Comparison of ENCODE assay signal across 26 cellular contexts in the genomic region with DNA sequence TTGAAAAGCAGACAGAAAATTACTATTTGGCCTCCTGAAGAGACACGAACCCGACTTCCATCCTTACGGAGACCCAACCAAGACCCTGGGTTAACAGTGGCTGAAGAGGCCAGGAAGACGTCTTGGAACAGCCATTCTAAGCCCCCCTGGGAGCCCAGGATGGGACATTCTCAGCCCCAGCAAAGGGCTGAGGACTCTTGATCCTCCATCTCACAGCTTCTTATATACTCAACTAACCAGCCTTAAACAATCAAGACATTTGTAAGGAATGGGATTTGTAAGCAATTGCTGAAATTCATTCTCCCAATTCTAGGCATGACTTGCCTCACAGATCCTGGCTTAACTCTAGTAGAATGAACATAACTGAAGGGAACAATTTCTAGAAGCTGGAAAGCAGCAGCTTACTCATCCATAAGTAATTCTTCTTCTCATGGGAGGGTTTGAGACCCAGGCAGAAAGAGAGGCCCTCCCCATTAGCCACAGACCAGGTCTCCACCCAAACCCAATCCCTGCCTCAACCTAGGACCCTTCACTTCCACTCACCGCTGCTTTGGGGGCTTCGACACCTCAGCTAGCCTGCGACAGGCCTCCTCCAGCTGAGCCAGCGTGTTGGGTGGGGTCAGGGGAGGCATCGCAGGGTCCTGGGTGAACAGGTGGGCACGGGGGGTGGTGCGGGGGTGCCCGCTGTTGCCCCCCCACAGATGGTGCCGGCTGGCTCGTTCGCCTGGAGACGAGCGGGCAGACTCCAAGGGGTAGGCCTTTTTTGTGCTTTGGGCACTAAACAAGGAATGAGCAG. TPM values are rescaled to one million over a fixed set of nuclear protein-coding genes. Genes with fewer than 3 reads are reported as not detected.
DNase-seq lines count a peak whose midpoint lies in the region; ATAC-seq and TF ChIP-seq lines count a peak whose summit lies in the region.
"Had no signal": no experiment of that assay in that cellular context is flagged by ENCODE, and none has a peak within 500 bp of the region (broad histone marks: within the 10 kb centered on the region; RNA-seq: fewer than 3 reads in every experiment).

No MANE protein-coding gene starts in this region.

- CTCF ChIA-PET in CD4-positive, alpha-beta T cell (lab: Charles Lee): no interaction called here
- CTCF ChIA-PET in T-cell (lab: Charles Lee): interaction anchor here in 1 of 2 donors (0.5 kb wide), 1 partner anchor 25 kb away, joined by 5 read pairs; the partner anchor contains the start of gene AXIN2

- H3K4me3 ChIP-seq in foreskin fibroblast (ENCODE audit: low read depth in 1 of 2, low read length in 2 of 2): no peak overlapping the region
- H3K4me3 ChIP-seq: GM23338, smooth muscle cell, suprapubic skin had no signal

- H3K9me3 Mint-ChIP-seq in CD4-positive, alpha-beta T cell: no peaks in the 10 kb centered on the region
- no peaks in the 10 kb centered on the region for H3K9me3 Mint-ChIP-seq in T-cell
- no peaks in the 10 kb centered on the region for H3K9me3 Mint-ChIP-seq in progenitor cell of endocrine pancreas (ENCODE audit: low read depth)
- H3K9me3 Mint-ChIP-seq: CD8-positive, alpha-beta T cell; GM23338; stimulated activated naive B cell treated with anti-CD40 and anti-IgM and Interleukin-4, amounts not matched to agents 10 μg/mL and 1 μg/mL and 100 μg/mL, for 72 hours; T-helper 1 cell treated with Interleukin-12 subunit alpha and Interleukin-12 subunit beta and Interleukin-4 antibody, amounts not matched to agents 30 μg/mL and 1 μg/mL, for 36 hours had no signal

- intact Hi-C loops in CD4-positive, alpha-beta T cell (cut with DNase I, micrococcal nuclease): no loop called here
- intact Hi-C loops in left cardiac atrium (cut with DNase I): no loop called here

- POLR2A ChIA-PET in CD4-positive, alpha-beta T cell (lab: Charles Lee): no interaction called here
- POLR2A ChIA-PET in T-cell (lab: Charles Lee): no interaction called here

- no peaks in the 10 kb centered on the region for H3K27me3 ChIP-seq in CD4-positive, alpha-beta T cell (ENCODE audit: control insufficient read depth, insufficient read depth, low read length)
- H3K27me3 ChIP-seq: suprapubic skin had no signal

- DNase-seq in CD4-positive, alpha-beta T cell: no peak
- no peak for DNase-seq in T-cell
- DNase-seq in foreskin fibroblast: peak; percentile 33 to 58
- DNase-seq in progenitor cell of endocrine pancreas (ENCODE audit: low spot score, unreplicated experiment): no peak
- no peak for DNase-seq in SIG-M5 (lab: John Stamatoyannopoulos, UW)
- DNase-seq in left cardiac atrium: no peak
- DNase-seq: activated CD4-positive, alpha-beta T cell treated with anti-CD3 and anti-CD28 coated beads for 1 hour; activated CD8-positive, alpha-beta T cell treated with anti-CD3 and anti-CD28 coated beads, Interleukin-2, amount 10 ng/mL, durations not matched to agents 7 days and 5 days; activated naive CD4-positive, alpha-beta T cell treated with Interleukin-2 at 50 U/mL for 16 hours; activated T-cell treated with anti-CD3 and anti-CD28 coated beads, Interleukin-2, amount 50 U/mL, for 1 hour; CD8-positive, alpha-beta T cell; DMS53; effector CD8-positive, alpha-beta T cell; Kasumi-1; kidney; NCI-H1694 treated with DMSO at 0.1 percent for 48 hours; nucleus accumbens; RPMI8226; stimulated activated CD4-positive, alpha-beta T cell treated with anti-CD3 and anti-CD28 coated beads, Interleukin-4, amount 100 ng/mL, for 1 hour; stimulated activated naive B cell treated with anti-CD40 and anti-IgM and Interleukin-4, amounts not matched to agents 10 μg/mL and 1 μg/mL and 100 μg/mL, for 72 hours had no signal

- no peak for ATAC-seq in CD4-positive, alpha-beta T cell (ENCODE audit: poor library complexity)
- ATAC-seq in T-cell (replicated peaks in 1 of 4): no peak
- no peak for ATAC-seq in HG02610 (IDR thresholded peaks at IDR 0.05; ENCODE audit: unreplicated experiment)
- no peak for ATAC-seq in HG03039 (IDR thresholded peaks at IDR 0.05; ENCODE audit: unreplicated experiment)
- no peak for ATAC-seq in left cardiac atrium
- ATAC-seq: activated CD8-positive, alpha-beta T cell treated with anti-CD3 and anti-CD28 coated beads, Interleukin-2, amount 10 ng/mL, durations not matched to agents 7 days and 5 days; CD8-positive, alpha-beta T cell; GM23338; stimulated activated naive B cell treated with anti-CD40 and anti-IgM and Interleukin-4, amounts not matched to agents 10 μg/mL and 1 μg/mL and 100 μg/mL, for 72 hours had no signal

- H3K27me3 Mint-ChIP-seq in CD4-positive, alpha-beta T cell: no peaks in the 10 kb centered on the region
- H3K27me3 Mint-ChIP-seq in T-cell: no peaks in the 10 kb centered on the region
- no peaks in the 10 kb centered on the region for H3K27me3 Mint-ChIP-seq in progenitor cell of endocrine pancreas
- H3K27me3 Mint-ChIP-seq: stimulated activated naive B cell treated with anti-CD40 and anti-IgM and Interleukin-4, amounts not matched to agents 10 μg/mL and 1 μg/mL and 100 μg/mL, for 72 hours had no signal

- H3K36me3 Mint-ChIP-seq in CD4-positive, alpha-beta T cell (ENCODE audit: low read depth): peaks cover 97% of the 10 kb centered on the region
- H3K36me3 Mint-ChIP-seq in T-cell: peaks cover 38% of the 10 kb centered on the region
- peaks cover 11% of the 10 kb centered on the region for H3K36me3 Mint-ChIP-seq in progenitor cell of endocrine pancreas (ENCODE audit: insufficient read depth)

- no peak for TF ChIP-seq CTCF in CD4-positive, alpha-beta T cell (IDR thresholded peaks at IDR 0.05)
- no peak for TF ChIP-seq CTCF in foreskin fibroblast (IDR thresholded peaks at IDR 0.05; ENCODE audit: low read depth, low read length)
- no peak for TF ChIP-seq CTCF in progenitor cell of endocrine pancreas (IDR thresholded peaks at IDR 0.05; ENCODE audit: unreplicated experiment)

- H3K27ac ChIP-seq in CD4-positive, alpha-beta T cell (ENCODE audit: low read depth, low read length): no peak overlapping the region
- H3K27ac ChIP-seq: suprapubic skin had no signal

- H3K4me3 Mint-ChIP-seq in CD4-positive, alpha-beta T cell: no peak overlapping the region
- no peak overlapping the region for H3K4me3 Mint-ChIP-seq in T-cell
- H3K4me3 Mint-ChIP-seq in progenitor cell of endocrine pancreas (ENCODE audit: low read depth): no peak overlapping the region
- H3K4me3 Mint-ChIP-seq: activated CD8-positive, alpha-beta T cell treated with anti-CD3 and anti-CD28 coated beads, Interleukin-2, amount 10 ng/mL, durations not matched to agents 7 days and 5 days; CD8-positive, alpha-beta T cell; GM23338; stimulated activated naive B cell treated with anti-CD40 and anti-IgM and Interleukin-4, amounts not matched to agents 10 μg/mL and 1 μg/mL and 100 μg/mL, for 72 hours; T-helper 1 cell treated with Interleukin-12 subunit alpha and Interleukin-12 subunit beta and Interleukin-4 antibody, amounts not matched to agents 30 μg/mL and 1 μg/mL, for 36 hours had no signal

- H3K4me1 Mint-ChIP-seq in CD4-positive, alpha-beta T cell (ENCODE audit: low read depth): peaks cover 56% of the 10 kb centered on the region
- H3K4me1 Mint-ChIP-seq in T-cell: peaks cover 25 to 40% (median 31%) of the 10 kb centered on the region in 3 donors
- peaks cover 18% of the 10 kb centered on the region for H3K4me1 Mint-ChIP-seq in progenitor cell of endocrine pancreas (ENCODE audit: low read depth)
- H3K4me1 Mint-ChIP-seq: stimulated activated naive B cell treated with anti-CD40 and anti-IgM and Interleukin-4, amounts not matched to agents 10 μg/mL and 1 μg/mL and 100 μg/mL, for 72 hours had no signal

- H3K9me3 ChIP-seq in CD4-positive, alpha-beta T cell (ENCODE audit: control insufficient read depth, low read length): no peaks in the 10 kb centered on the region
- H3K9me3 ChIP-seq: suprapubic skin had no signal

- H3K27ac Mint-ChIP-seq in CD4-positive, alpha-beta T cell: peak overlapping the region; percentile 46
- H3K27ac Mint-ChIP-seq in T-cell (peak overlapping the region; percentile 36 to 59), progenitor cell of endocrine pancreas (peak overlapping the region; percentile 15)
- H3K27ac Mint-ChIP-seq: activated CD8-positive, alpha-beta T cell treated with anti-CD3 and anti-CD28 coated beads, Interleukin-2, amount 10 ng/mL, durations not matched to agents 7 days and 5 days; CD8-positive, alpha-beta T cell; GM23338; stimulated activated naive B cell treated with anti-CD40 and anti-IgM and Interleukin-4, amounts not matched to agents 10 μg/mL and 1 μg/mL and 100 μg/mL, for 72 hours; T-helper 1 cell treated with Interleukin-12 subunit alpha and Interleukin-12 subunit beta and Interleukin-4 antibody, amounts not matched to agents 30 μg/mL and 1 μg/mL, for 36 hours had no signal

RNA-seq across cellular contexts. Expression of gene AXIN2, which starts 25.5 kb away (rescaled TPM):
- total RNA-seq in CD4-positive, alpha-beta T cell: 10 to 100 TPM; 47.9 to 49.8 TPM
- total RNA-seq in T-cell (10 to 100 TPM; 35.8 to 44.9 (median 40.2) TPM), progenitor cell of endocrine pancreas (10.2 and 10.7 TPM in 2 replicates), left cardiac atrium (10 to 100 TPM; 16.4 to 28.5 TPM)

Comparison
In these comparisons a context has a peak if more than half of its experiments do, and no peak if none do; other contexts are left out.
1. DNase-seq: peak in foreskin fibroblast (2 of 2); none in CD4-positive, alpha-beta T cell (0 of 10), T-cell (0 of 34), progenitor cell of endocrine pancreas (single experiment), SIG-M5 (single experiment) and left cardiac atrium (single experiment).
2. Peak in every context shown above with its lines, with median percentiles within 50 percentile points of each other: H3K27ac Mint-ChIP-seq.